Comparison of ENCODE assay signal across 20 cellular contexts in genomic region chrX:115565888-115566287, GRCh38. TPM values are rescaled to one million over a fixed set of nuclear protein-coding genes. Genes with fewer than 3 reads are reported as not detected.
DNase-seq lines count a peak whose midpoint lies in the region; TF ChIP-seq lines count a peak whose summit lies in the region.
"Had no signal": no experiment of that assay in that cellular context is flagged by ENCODE, and none has a peak within 500 bp of the region (broad histone marks: within the 10 kb centered on the region; RNA-seq: fewer than 3 reads in every experiment).

No MANE protein-coding gene starts in this region.

- H3K27me3 ChIP-seq in fibroblast of lung (ENCODE audit: control insufficient read depth, insufficient read depth, low read length) (no peaks in the 10 kb centered on the region), subcutaneous abdominal adipose tissue (ENCODE audit: control insufficient read depth in 5 of 5, insufficient read depth in 4 of 5, low read length in 5 of 5) (peaks cover 5 to 25% (median 15%) of the 10 kb centered on the region in 5 donors), adrenal gland (peaks cover 15% of the 10 kb centered on the region)
- H3K27me3 ChIP-seq: BE2C had no signal

- WGBS in adrenal gland, 4 donors, result 37 to 68% (median 50%) methylated on average over 2 of the region's 2 CpGs

- H3K9ac ChIP-seq in fibroblast of lung (ENCODE audit: insufficient read depth, low read length), result no peak overlapping the region
- H3K9ac ChIP-seq in subcutaneous abdominal adipose tissue (ENCODE audit: low read length in 5 of 5), result no peak overlapping the region
- H3K9ac ChIP-seq: SK-N-SH had no signal

- peaks cover 78% of the 10 kb centered on the region for H3K79me2 ChIP-seq in fibroblast of lung (ENCODE audit: control insufficient read depth, insufficient read depth, low read length)

- intact Hi-C loops in adrenal gland (cut with DNase I), result loop anchor here in 1 of 2 donors (10.0 kb wide), 1 partner anchor 231 kb away; no protein-coding TSS in a partner anchor

- H3K4me1 ChIP-seq in fibroblast of lung (ENCODE audit: control insufficient read depth, extremely low read depth, insufficient read depth, low read length) (no peaks in the 10 kb centered on the region), subcutaneous abdominal adipose tissue (ENCODE audit: control insufficient read depth in 5 of 5, insufficient read depth in 5 of 5, low read length in 5 of 5) (peaks cover 0 to 23% (median 8%) of the 10 kb centered on the region in 5 donors), adrenal gland (replicated peaks in 1 of 2) (no peaks in the 10 kb centered on the region)

- H3K9me3 ChIP-seq in fibroblast of lung (ENCODE audit: control insufficient read depth, insufficient read depth, low read depth, low read length) (no peaks in the 10 kb centered on the region), subcutaneous abdominal adipose tissue (ENCODE audit: control insufficient read depth in 5 of 5, low read length in 5 of 5) (no peaks in the 10 kb centered on the region), adrenal gland (replicated peaks in 1 of 3) (no peaks in the 10 kb centered on the region)
- H3K9me3 ChIP-seq: BE2C, SK-N-SH had no signal

- TF ChIP-seq CTCF in fibroblast of lung (conservative IDR thresholded peaks at IDR 0.05 in 1 of 2, IDR thresholded peaks at IDR 0.05 in 1 of 2; ENCODE audit: low read depth in 1 of 2, low read length in 2 of 2) (no peak), adrenal gland (IDR thresholded peaks at IDR 0.05) (no peak)

- no peak for TF ChIP-seq POLR2A in adrenal gland (IDR thresholded peaks at IDR 0.05)

- peak; percentile 10 for DNase-seq in DMS79 treated with DMSO at 0.1 percent for 48 hours (lab: John Stamatoyannopoulos, UW)
- DNase-seq in DMS79 (lab: John Stamatoyannopoulos, UW), result no peak
- no peak for DNase-seq in fibroblast of lung (ENCODE audit: low read depth in 2 of 2)
- DNase-seq in adrenal gland, result no peak
- no peak for DNase-seq in islet precursor cell
- no peak for DNase-seq in SIG-M5 treated with dmso at 0.1 percent for 504 hours (lab: John Stamatoyannopoulos, UW; ENCODE audit: unreplicated experiment)
- DNase-seq in NCI-H2107 treated with DMSO at 0.1 percent for 48 hours (lab: John Stamatoyannopoulos, UW; ENCODE audit: unreplicated experiment), result no peak
- DNase-seq: BE2C; CD4-positive, alpha-beta memory T cell; DMS153; EL; MM.1S; NCI-H1092; NCI-H2081; NCI-H446 treated with DMSO at 0.1 percent for 48 hours; NCI-H69; Right ventricle myocardium superior; SK-N-SH had no signal

- no peak overlapping the region for H3K4me3 ChIP-seq in fibroblast of lung (replicated peaks in 1 of 4; ENCODE audit: control extremely low read depth in 1 of 4, insufficient read depth in 1 of 4, low read depth in 3 of 4, low read length in 4 of 4)
- no peak overlapping the region for H3K4me3 ChIP-seq in subcutaneous abdominal adipose tissue (ENCODE audit: low read depth in 1 of 5, low read length in 5 of 5)
- no peak overlapping the region for H3K4me3 ChIP-seq in adrenal gland

- H3K36me3 ChIP-seq in fibroblast of lung (ENCODE audit: control insufficient read depth, insufficient read depth, low read length) (no peaks in the 10 kb centered on the region), subcutaneous abdominal adipose tissue (ENCODE audit: control insufficient read depth in 5 of 5, insufficient read depth in 5 of 5, low read length in 5 of 5) (no peaks in the 10 kb centered on the region), adrenal gland (replicated peaks in 1 of 2) (no peaks in the 10 kb centered on the region)
- H3K36me3 ChIP-seq: BE2C had no signal

- H3K4me2 ChIP-seq in fibroblast of lung (ENCODE audit: extremely low read depth, insufficient read depth, low read length), result peak overlapping the region; percentile 25
- H3K4me2 ChIP-seq: SK-N-SH had no signal

- H3K27ac ChIP-seq in fibroblast of lung (ENCODE audit: insufficient read depth, low read length) (no peak overlapping the region), subcutaneous abdominal adipose tissue (ENCODE audit: low read depth, low read length) (peak overlapping the region; percentile 91), adrenal gland (no peak overlapping the region)
- H3K27ac ChIP-seq: 22Rv1 had no signal

- no peak overlapping the region for H2AFZ ChIP-seq in fibroblast of lung (ENCODE audit: low read length)

- no peaks in the 10 kb centered on the region for H4K20me1 ChIP-seq in fibroblast of lung (ENCODE audit: control insufficient read depth, extremely low read depth, insufficient read depth, low read length)

RNA-seq across cellular contexts. Expression of gene PLS3, which starts 4.9 kb away (rescaled TPM):
- total RNA-seq in fibroblast of lung (223 and 277 TPM in 2 replicates), adrenal gland (10 to 100 TPM; 29.7 to 88.1 (median 54.9) TPM)
- polyA plus RNA-seq in fibroblast of lung (210 and 262 TPM in 2 replicates), adrenal gland (10 to 100 TPM; 18.7 to 48.2 (median 19.0) TPM)
- 146 and 158 TPM in 2 replicates for polyA plus RNA-seq in fibroblast of lung (2012)
- 17.9 and 21.4 TPM in 2 replicates for polyA minus RNA-seq in fibroblast of lung (ENCODE audit: low replicate concordance)
